In genomic region chr12:18492372-18493025, GRCh38 we compare ENCODE assay signal across 26 cellular contexts.
DNase-seq lines count a peak whose midpoint lies in the region; ATAC-seq, FAIRE-seq and TF ChIP-seq lines count a peak whose summit lies in the region.
"Had no signal": no experiment of that assay in that cellular context is flagged by ENCODE, and none has a peak within 500 bp of the region (broad histone marks: within the 10 kb centered on the region; RNA-seq: fewer than 3 reads in every experiment).

No MANE protein-coding gene starts in this region.

- no peak overlapping the region for H3K9ac ChIP-seq in IMR-90 (ENCODE audit: low read depth, low read length)

- no peak overlapping the region for H3K4ac ChIP-seq in IMR-90 (ENCODE audit: low read depth, low read length)

- no peak overlapping the region for H2BK15ac ChIP-seq in IMR-90 (ENCODE audit: low read depth, low read length)

- no peak overlapping the region for H3K4me2 ChIP-seq in IMR-90 (ENCODE audit: low read depth, low read length)

- no peak overlapping the region for H3K18ac ChIP-seq in IMR-90 (ENCODE audit: low read depth, low read length)

- H2BK5ac ChIP-seq in IMR-90 (ENCODE audit: low read depth, low read length, poor library complexity, severe bottlenecking), result no peak overlapping the region

- no peaks in the 10 kb centered on the region for H3K9me1 ChIP-seq in IMR-90 (ENCODE audit: insufficient read depth, low read length)

- H3K23ac ChIP-seq in IMR-90 (ENCODE audit: low read depth, low read length), result no peak overlapping the region

- intact Hi-C loops in IMR-90 (cut with micrococcal nuclease), result no loop called here
- intact Hi-C loops in natural killer cell (cut with micrococcal nuclease), result no loop called here
- intact Hi-C loops in pancreas (cut with DNase I), result no loop called here

- H3K56ac ChIP-seq in IMR-90 (ENCODE audit: extremely low read depth, insufficient read depth, low read length), result no peak overlapping the region

- no peak overlapping the region for H4K5ac ChIP-seq in IMR-90 (ENCODE audit: low read depth, low read length)

- no peak overlapping the region for H2AK9ac ChIP-seq in IMR-90 (replicated peaks; ENCODE audit: low read depth, low read length, poor library complexity)

- no peaks in the 10 kb centered on the region for H3K27me3 ChIP-seq in AG04450 (ENCODE audit: control insufficient read depth, insufficient read depth, low read length)
- H3K27me3 ChIP-seq in IMR-90 (ENCODE audit: control insufficient read depth, insufficient read depth, low read length), result no peaks in the 10 kb centered on the region
- H3K27me3 ChIP-seq in pancreas, result no peaks in the 10 kb centered on the region
- H3K27me3 ChIP-seq: adrenal gland, heart right ventricle, Peyer's patch had no signal

- H4K91ac ChIP-seq in IMR-90 (ENCODE audit: insufficient read depth, low read depth, low read length), result no peak overlapping the region

- no TSS peak for BruUV-seq in IMR-90 (replicated peaks; lab: Mats Ljungman, UMichigan)

- H3K4me3 ChIP-seq in AG04450 (ENCODE audit: low read depth, low read length) (no peak overlapping the region), IMR-90 (ENCODE audit: insufficient read depth, low read depth, low read length) (no peak overlapping the region), choroid plexus epithelial cell (ENCODE audit: low read depth, low read length) (no peak overlapping the region), pancreas (no peak overlapping the region)
- H3K4me3 ChIP-seq: adrenal gland, heart right ventricle, Peyer's patch had no signal

- no peaks in the 10 kb centered on the region for H3K79me1 ChIP-seq in IMR-90 (ENCODE audit: low read depth in 1 of 2, low read length in 2 of 2)

- no peak overlapping the region for H3K14ac ChIP-seq in IMR-90 (replicated peaks; ENCODE audit: low read depth, low read length)

- H3K9me3 ChIP-seq in AG04450 (ENCODE audit: control insufficient read depth, insufficient read depth, low read length), result no peaks in the 10 kb centered on the region
- H3K9me3 ChIP-seq in IMR-90 (ENCODE audit: control insufficient read depth, insufficient read depth, low read length), result no peaks in the 10 kb centered on the region
- no peaks in the 10 kb centered on the region for H3K9me3 ChIP-seq in pancreas
- H3K9me3 ChIP-seq: adrenal gland, heart right ventricle, Peyer's patch had no signal

- no peaks in the 10 kb centered on the region for H4K20me1 ChIP-seq in IMR-90 (ENCODE audit: insufficient read depth, low read length)

- H3K27ac Mint-ChIP-seq in natural killer cell, result no peak overlapping the region
- H3K27ac Mint-ChIP-seq in activated naive CD8-positive, alpha-beta T cell treated with anti-CD3 and anti-CD28 coated beads, Interleukin-2, amount 50 U/mL, for 24 hours, result no peak overlapping the region
- H3K27ac Mint-ChIP-seq: CD4-positive, CD25-positive, alpha-beta regulatory T cell had no signal

- H2AFZ ChIP-seq in IMR-90 (replicated peaks; ENCODE audit: low read length, poor library complexity), result no peak overlapping the region

- FAIRE-seq in pancreas (lab: Jason Lieb, UNC), result no peak

- in situ Hi-C loops in IMR-90 (cut with MboI; ENCODE audit: low sequenced_read_pairs), result no loop called here

- no peaks in the 10 kb centered on the region for H3K27me3 Mint-ChIP-seq in natural killer cell (ENCODE audit: low read depth in 2 of 2)
- no peaks in the 10 kb centered on the region for H3K27me3 Mint-ChIP-seq in activated naive CD8-positive, alpha-beta T cell treated with anti-CD3 and anti-CD28 coated beads, Interleukin-2, amount 50 U/mL, for 24 hours
- H3K27me3 Mint-ChIP-seq: CD4-positive, CD25-positive, alpha-beta regulatory T cell had no signal

- peak; percentile 61 for ATAC-seq in IMR-90 (ENCODE audit: low read depth)
- no peak for ATAC-seq in natural killer cell
- no peak for ATAC-seq in pancreas
- ATAC-seq in activated naive CD8-positive, alpha-beta T cell treated with anti-CD3 and anti-CD28 coated beads, Interleukin-2, amount 50 U/mL, for 24 hours, result no peak
- ATAC-seq: esophagus mucosa, heart right ventricle, left ventricle myocardium superior had no signal

- POLR2A ChIA-PET in AG04450 (lab: Yijun Ruan, JAX), result no interaction called here
- POLR2A ChIA-PET in IMR-90 (lab: Charles Lee; ENCODE audit: unreplicated experiment), result no interaction called here

- no peak overlapping the region for H2BK120ac ChIP-seq in IMR-90 (ENCODE audit: low read depth, low read length)

- no peaks in the 10 kb centered on the region for H3K36me3 Mint-ChIP-seq in natural killer cell
- no peaks in the 10 kb centered on the region for H3K36me3 Mint-ChIP-seq in activated naive CD8-positive, alpha-beta T cell treated with anti-CD3 and anti-CD28 coated beads, Interleukin-2, amount 50 U/mL, for 24 hours (ENCODE audit: low read depth)
- H3K36me3 Mint-ChIP-seq: CD4-positive, CD25-positive, alpha-beta regulatory T cell had no signal

- no peak for TF ChIP-seq POLR2A in IMR-90 (IDR thresholded peaks at IDR 0.05; ENCODE audit: low read depth, low read length)

- H3K27ac ChIP-seq in AG04450 (ENCODE audit: low read depth, low read length) (no peak overlapping the region), IMR-90 (ENCODE audit: insufficient read depth, low read length) (no peak overlapping the region), pancreas (no peak overlapping the region)
- H3K27ac ChIP-seq: heart right ventricle, Peyer's patch had no signal

- H3K4me3 Mint-ChIP-seq in natural killer cell, result no peak overlapping the region
- H3K4me3 Mint-ChIP-seq in activated naive CD8-positive, alpha-beta T cell treated with anti-CD3 and anti-CD28 coated beads, Interleukin-2, amount 50 U/mL, for 24 hours, result no peak overlapping the region
- H3K4me3 Mint-ChIP-seq: CD4-positive, CD25-positive, alpha-beta regulatory T cell had no signal

- H3K9me3 Mint-ChIP-seq in natural killer cell, result peaks cover 3 to 8% of the 10 kb centered on the region in 2 donors
- no peaks in the 10 kb centered on the region for H3K9me3 Mint-ChIP-seq in activated naive CD8-positive, alpha-beta T cell treated with anti-CD3 and anti-CD28 coated beads, Interleukin-2, amount 50 U/mL, for 24 hours

- CTCF ChIA-PET in AG04450 (lab: Charles Lee), result no interaction called here
- CTCF ChIA-PET in IMR-90 (lab: Yijun Ruan, JAX), result no interaction called here

- DNase-seq in AG04450 (ENCODE audit: low read depth, low spot score), result peak; percentile 3
- DNase-seq in IMR-90, result peak; percentile 72
- DNase-seq in choroid plexus epithelial cell (ENCODE audit: low read depth), result peak; percentile 82
- peak; percentile 63 for DNase-seq in iris pigment epithelial cell (ENCODE audit: low read depth)
- DNase-seq in natural killer cell, result no peak
- no peak for DNase-seq in pancreas
- no peak for DNase-seq in activated naive CD8-positive, alpha-beta T cell treated with anti-CD3 and anti-CD28 coated beads, Interleukin-2, amount 50 U/mL, for 24 hours
- no peak for DNase-seq in SKM-1 (lab: John Stamatoyannopoulos, UW; ENCODE audit: unreplicated experiment)
- DNase-seq: activated CD4-positive, alpha-beta T cell treated with anti-CD3 and anti-CD28 coated beads, Interleukin-2, amount 50 U/mL, for 4 hours; activated gamma-delta T cell; adrenal gland; CD4-positive, CD25-positive, alpha-beta regulatory T cell; effector CD8-positive, alpha-beta T cell; GF-D8; GOT3; heart right ventricle; left ventricle myocardium superior; NCI-H1092 treated with DMSO at 0.1 percent for 48 hours; NCI-H510A treated with DMSO at 0.1 percent for 48 hours; NK-92 treated with Interleukin-12 subunit alpha and Interleukin-12 subunit beta, amount 100 ng/mL, for 24 hours; occipital lobe; Peyer's patch; retina; stimulated activated CD8-positive, alpha-beta memory T cell treated with anti-CD3 and anti-CD28 coated beads, Interleukin-4, amount 100 ng/mL, for 48 hours; substantia nigra had no signal

- no CpG with 5 or more reads among the region's 2 CpGs for WGBS in IMR-90 (ENCODE audit: extremely low coverage in 2 of 2, insufficient read length in 1 of 2), 2 experiments
- 61 to 74% methylated on average over 2 of the region's 2 CpGs for WGBS in pancreas, 2 donors

- TF ChIP-seq RAD21 in IMR-90 (IDR thresholded peaks at IDR 0.05; ENCODE audit: low read length), result no peak

- no peak overlapping the region for H4K8ac ChIP-seq in IMR-90 (ENCODE audit: low read depth in 2 of 2, low read length in 2 of 2)

- dilution Hi-C loops in IMR-90 (cut with HindIII; ENCODE audit: low sequenced_read_pairs, unreplicated experiment), result no loop called here

- peaks cover 3% of the 10 kb centered on the region; the same call in 1 of the 2 replicates for H3K4me1 ChIP-seq in IMR-90 (ENCODE audit: control insufficient read depth, insufficient read depth, low read length)
- no peaks in the 10 kb centered on the region for H3K4me1 ChIP-seq in pancreas
- H3K4me1 ChIP-seq: heart right ventricle, Peyer's patch had no signal

- H2BK20ac ChIP-seq in IMR-90 (ENCODE audit: low read depth, low read length), result no peak overlapping the region

- no peak overlapping the region for H2AK5ac ChIP-seq in IMR-90 (ENCODE audit: low read depth, low read length)

- H3K36me3 ChIP-seq in IMR-90 (ENCODE audit: control insufficient read depth, insufficient read depth, low read length), result no peaks in the 10 kb centered on the region
- H3K36me3 ChIP-seq in pancreas, result no peaks in the 10 kb centered on the region
- H3K36me3 ChIP-seq: adrenal gland, heart right ventricle, Peyer's patch had no signal

- no peaks in the 10 kb centered on the region for H3K4me1 Mint-ChIP-seq in natural killer cell
- no peaks in the 10 kb centered on the region for H3K4me1 Mint-ChIP-seq in activated naive CD8-positive, alpha-beta T cell treated with anti-CD3 and anti-CD28 coated beads, Interleukin-2, amount 50 U/mL, for 24 hours
- H3K4me1 Mint-ChIP-seq: CD4-positive, CD25-positive, alpha-beta regulatory T cell had no signal

- TF ChIP-seq CTCF in AG04450 (IDR thresholded peaks at IDR 0.05; ENCODE audit: low read depth, low read length) (no peak), IMR-90 (conservative IDR thresholded peaks at IDR 0.05; ENCODE audit: low read depth, low read length) (no peak), choroid plexus epithelial cell (conservative IDR thresholded peaks at IDR 0.05; ENCODE audit: low read depth, low read length) (no peak), natural killer cell (IDR thresholded peaks at IDR 0.05) (no peak), pancreas (IDR thresholded peaks at IDR 0.05) (no peak)

TF ChIP-seq in IMR-90, 13 proteins besides CTCF, POLR2A, EP300 and RAD21 (continues in another document):
- TF ChIP-seq FOS (IDR thresholded peaks at IDR 0.05; ENCODE audit: low read depth, low read length) (no peak), RCOR1 (IDR thresholded peaks at IDR 0.05; ENCODE audit: insufficient replicate concordance, low read length) (no peak), MAZ (IDR thresholded peaks at IDR 0.05; ENCODE audit: borderline replicate concordance, low read depth, low read length) (no peak), USF2 (IDR thresholded peaks at IDR 0.05; ENCODE audit: low read depth, low read length) (no peak)

Comparison
In these comparisons a context has a peak if more than half of its experiments do, and no peak if none do; other contexts are left out.
1. DNase-seq: peak in AG04450 (single experiment), IMR-90 (single experiment), choroid plexus epithelial cell (single experiment) and iris pigment epithelial cell (single experiment); none in natural killer cell (single experiment), pancreas (0 of 6), activated naive CD8-positive, alpha-beta T cell treated with anti-CD3 and anti-CD28 coated beads, Interleukin-2, amount 50 U/mL, for 24 hours (single experiment) and SKM-1 (single experiment).